In the genomic region with DNA sequence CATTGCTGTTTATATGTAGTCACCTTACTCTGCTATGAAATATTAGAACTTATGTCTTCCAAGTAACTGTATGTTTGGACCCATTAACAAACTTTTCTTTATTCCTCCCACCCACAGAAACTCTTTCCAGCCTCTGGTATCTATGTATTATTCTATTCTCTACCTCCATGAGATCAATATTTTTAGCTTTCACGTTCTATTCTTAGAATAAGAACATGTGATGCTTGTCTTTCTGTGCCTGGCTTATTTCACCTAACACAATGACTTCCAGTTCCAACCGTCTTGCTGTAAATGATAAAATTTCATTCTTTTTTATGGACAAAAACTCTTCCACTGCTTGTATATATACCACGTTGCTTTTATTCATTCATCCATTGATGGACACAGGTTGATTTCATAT, we compare ENCODE assay signal across 2 cellular contexts. TPM values are rescaled to one million over a fixed set of nuclear protein-coding genes. Genes with fewer than 3 reads are reported as not detected.
"Had no signal": no experiment of that assay in that cellular context is flagged by ENCODE, and none has a peak within 500 bp of the region (broad histone marks: within the 10 kb centered on the region; RNA-seq: fewer than 3 reads in every experiment).

No MANE protein-coding gene starts in this region.

RNA-seq across cellular contexts. Expression of gene AMY1A, which starts 14.4 kb away (rescaled TPM):
- total RNA-seq: G401, GM12878 had no signal

RNA-seq across cellular contexts. Expression of gene AMY2A, which starts 24.0 kb away (rescaled TPM):
- total RNA-seq: G401, GM12878 had no signal

RNA-seq across cellular contexts. Expression of gene AMY1B, which starts 54.8 kb away (rescaled TPM):
- total RNA-seq: G401, GM12878 had no signal
